Comparison of ENCODE assay signal across 9 cellular contexts in genomic region chr6:163419413-163420314, GRCh38. TPM values are rescaled to one million over a fixed set of nuclear protein-coding genes. Genes with fewer than 3 reads are reported as not detected.
DNase-seq lines count a peak whose midpoint lies in the region; ATAC-seq and TF ChIP-seq lines count a peak whose summit lies in the region.
"Had no signal": no experiment of that assay in that cellular context is flagged by ENCODE, and none has a peak within 500 bp of the region (broad histone marks: within the 10 kb centered on the region; RNA-seq: fewer than 3 reads in every experiment).

No MANE protein-coding gene starts in this region.

- peaks cover 56% of the 10 kb centered on the region for H3K4me1 Mint-ChIP-seq in activated T-cell treated with anti-CD3 and anti-CD28 coated beads, Interleukin-2, amount 50 U/mL, for 24 hours (ENCODE audit: low read depth)
- peaks cover 64% of the 10 kb centered on the region for H3K4me1 Mint-ChIP-seq in brain

- TF ChIP-seq EP300 in transverse colon (IDR thresholded peaks at IDR 0.05; ENCODE audit: low read depth): no peak

- TF ChIP-seq CTCF in brain (conservative IDR thresholded peaks at IDR 0.05) (peak in 1 of 2 experiments; percentile 12), lower lobe of right lung (IDR thresholded peaks at IDR 0.05) (no peak), transverse colon (IDR thresholded peaks at IDR 0.05) (no peak)

- TF ChIP-seq POLR2A in transverse colon (IDR thresholded peaks at IDR 0.05): no peak

- peaks cover 20% of the 10 kb centered on the region for H3K36me3 Mint-ChIP-seq in activated T-cell treated with anti-CD3 and anti-CD28 coated beads, Interleukin-2, amount 50 U/mL, for 24 hours (ENCODE audit: low read depth)
- H3K36me3 Mint-ChIP-seq in brain: peaks cover 39% of the 10 kb centered on the region

- H3K4me3 ChIP-seq in lower lobe of right lung (peak overlapping the region; percentile 70), transverse colon (peak overlapping the region in 1 of 4 donors; percentile 81)

- H3K27me3 ChIP-seq in lower lobe of right lung (ENCODE audit: low read depth) (no peaks in the 10 kb centered on the region), transverse colon (peaks cover 70% of the 10 kb centered on the region)

- intact Hi-C loops in lower lobe of right lung (cut with DNase I) (loop anchor here (10.0 kb wide), 1 partner anchor 535 kb away; no protein-coding TSS in a partner anchor), transverse colon (cut with DNase I; ENCODE audit: low total_unique reads) (loop anchor here (10.0 kb wide), 2 partner anchors 135 to 545 kb away; no protein-coding TSS in a partner anchor)

- no peaks in the 10 kb centered on the region for H3K9me3 Mint-ChIP-seq in activated T-cell treated with anti-CD3 and anti-CD28 coated beads, Interleukin-2, amount 50 U/mL, for 24 hours
- H3K9me3 Mint-ChIP-seq in brain: peaks cover 0 to 9% (median 0%) of the 10 kb centered on the region in 5 experiments

- DNase-seq in activated T-cell treated with anti-CD3 and anti-CD28 coated beads, Interleukin-2, amount 50 U/mL, for 24 hours: no peak
- no peak for DNase-seq in activated T-cell treated with anti-CD3 and anti-CD28 coated beads, Interleukin-2, amount 50 U/mL, for 48 hours
- no peak for DNase-seq in lower lobe of right lung
- DNase-seq in transverse colon: no peak
- no peak for DNase-seq in NCI-H1417 treated with DMSO at 0.1 percent for 48 hours (lab: John Stamatoyannopoulos, UW)

- in situ Hi-C loops in transverse colon (cut with MboI; ENCODE audit: low pct_ligation_motif_present in 1 of 4, low pct_unique_long_range_greater_than_20kb in 1 of 4, low sequenced_read_pairs in 3 of 4): loop anchor here in 1 of 4 donors (10.0 kb wide), 2 partner anchors 135 to 535 kb away; no protein-coding TSS in a partner anchor

- ATAC-seq in lower lobe of right lung (no peak), GM21390 (IDR thresholded peaks at IDR 0.05; ENCODE audit: unreplicated experiment) (no peak), GM19463 (IDR thresholded peaks at IDR 0.05; ENCODE audit: unreplicated experiment) (no peak)

- peak overlapping the region; percentile 98 for H3K27ac ChIP-seq in lower lobe of right lung
- peak overlapping the region; percentile 44 to 99 (median 96) for H3K27ac ChIP-seq in transverse colon

- no peaks in the 10 kb centered on the region for H3K27me3 Mint-ChIP-seq in activated T-cell treated with anti-CD3 and anti-CD28 coated beads, Interleukin-2, amount 50 U/mL, for 24 hours
- peaks cover 14% of the 10 kb centered on the region for H3K27me3 Mint-ChIP-seq in brain
- H3K27me3 Mint-ChIP-seq: B cell had no signal

- H3K4me1 ChIP-seq in lower lobe of right lung: peaks cover 67% of the 10 kb centered on the region
- H3K4me1 ChIP-seq in transverse colon: peaks cover 6 to 52% (median 16%) of the 10 kb centered on the region in 4 donors

- H3K36me3 ChIP-seq in lower lobe of right lung (no peaks in the 10 kb centered on the region), transverse colon (no peaks in the 10 kb centered on the region)

- H3K27ac Mint-ChIP-seq in activated T-cell treated with anti-CD3 and anti-CD28 coated beads, Interleukin-2, amount 50 U/mL, for 24 hours: peak overlapping the region; percentile 22
- H3K27ac Mint-ChIP-seq in brain: peak overlapping the region; percentile 81 to 99 (median 89)
- H3K27ac Mint-ChIP-seq: B cell had no signal

- H3K9me3 ChIP-seq in lower lobe of right lung (no peaks in the 10 kb centered on the region), transverse colon (no peaks in the 10 kb centered on the region)

- no peak overlapping the region for H3K4me3 Mint-ChIP-seq in activated T-cell treated with anti-CD3 and anti-CD28 coated beads, Interleukin-2, amount 50 U/mL, for 24 hours
- H3K4me3 Mint-ChIP-seq in brain: peak overlapping the region; percentile 86 to 95 (median 91)
- H3K4me3 Mint-ChIP-seq: B cell had no signal

- 25 to 29% methylated on average over 7 of the region's 7 CpGs for WGBS in transverse colon (ENCODE audit: low coverage in 1 of 2), 2 donors

RNA-seq across cellular contexts. Expression of gene QKI, which starts 5.1 kb away (rescaled TPM):
- polyA plus RNA-seq in brain (ENCODE audit: insufficient read depth, low read depth, low replicate concordance): 70.0 TPM
- total RNA-seq in lower lobe of right lung (247 TPM), transverse colon (10 to 100 TPM in 3 of 4 donors, 1 to 10 TPM in 1; 8.4 to 41.8 (median 22.7) TPM)
